In the genomic region with DNA sequence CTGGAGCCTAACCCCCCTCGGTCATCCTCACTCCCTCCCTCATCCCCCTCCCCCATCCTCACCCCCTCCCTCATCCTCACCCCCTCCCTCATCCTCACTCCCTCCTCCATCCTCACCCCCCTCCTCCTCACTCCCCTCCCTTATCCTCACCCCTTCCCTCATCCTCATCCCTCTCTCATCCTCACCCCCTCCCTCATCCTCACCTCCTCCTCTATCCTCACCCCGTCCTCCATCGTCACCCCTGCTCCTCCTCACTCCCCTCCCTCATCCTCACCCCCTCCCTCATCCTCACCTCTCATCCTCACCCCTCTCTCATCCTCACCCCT, we compare ENCODE assay signal across 15 cellular contexts. TPM values are rescaled to one million over a fixed set of nuclear protein-coding genes. Genes with fewer than 3 reads are reported as not detected.
A peak's percentile ranks its signal among the peaks of the same experiment; 100 is the strongest.
DNase-seq lines count a peak whose midpoint lies in the region; ATAC-seq and TF ChIP-seq lines count a peak whose summit lies in the region.
"Had no signal": no experiment of that assay in that cellular context is flagged by ENCODE, and none has a peak within 500 bp of the region (broad histone marks: within the 10 kb centered on the region; RNA-seq: fewer than 3 reads in every experiment).

No MANE protein-coding gene starts in this region.

- H3K9me3 Mint-ChIP-seq in CD14-positive monocyte (peaks cover 0 to 2% (median 0%) of the 10 kb centered on the region in 7 donors), Calu3 (ENCODE audit: low read depth, unreplicated experiment) (no peaks in the 10 kb centered on the region)
- no peaks in the 10 kb centered on the region for H3K9me3 Mint-ChIP-seq in dendritic cell treated with granulocyte-macrophage colony-stimulating factor and Interleukin-4, amounts not matched to agents 40 ng/mL and 50 ng/mL, for 4 days
- H3K9me3 Mint-ChIP-seq: CD8-positive, alpha-beta memory T cell had no signal

- intact Hi-C loops in CD14-positive monocyte (cut with micrococcal nuclease) (loop anchor here (1.0 to 5.0 kb wide), 2 partner anchors 8 to 36 kb away; no protein-coding TSS in a partner anchor), Calu3 (cut with micrococcal nuclease; ENCODE audit: unreplicated experiment) (no loop called here), vagina (cut with DNase I) (no loop called here)
- intact Hi-C loops in dendritic cell treated with granulocyte-macrophage colony-stimulating factor and Interleukin-4, amounts not matched to agents 40 ng/mL and 50 ng/mL, for 4 days (cut with micrococcal nuclease): no loop called here

- H3K4me1 Mint-ChIP-seq in CD14-positive monocyte (peaks cover 25% of the 10 kb centered on the region), Calu3 (ENCODE audit: low read depth, unreplicated experiment) (peaks cover 36% of the 10 kb centered on the region)
- H3K4me1 Mint-ChIP-seq in dendritic cell treated with granulocyte-macrophage colony-stimulating factor and Interleukin-4, amounts not matched to agents 40 ng/mL and 50 ng/mL, for 4 days (ENCODE audit: low read depth): peaks cover 60% of the 10 kb centered on the region

- CTCF ChIA-PET in Calu3 (lab: Charles Lee): no interaction called here

- H3K9me3 ChIP-seq in vagina: no peaks in the 10 kb centered on the region
- H3K9me3 ChIP-seq: A549, Caco-2, HAP-1 had no signal

- no peak overlapping the region for H3K27ac Mint-ChIP-seq in CD14-positive monocyte
- H3K27ac Mint-ChIP-seq in Calu3 (ENCODE audit: unreplicated experiment): peak overlapping the region; percentile 88
- peak overlapping the region; percentile 78 for H3K27ac Mint-ChIP-seq in dendritic cell treated with granulocyte-macrophage colony-stimulating factor and Interleukin-4, amounts not matched to agents 40 ng/mL and 50 ng/mL, for 4 days

- TF ChIP-seq CTCF in CD14-positive monocyte (IDR thresholded peaks at IDR 0.05) (no peak), Calu3 (IDR thresholded peaks at IDR 0.05; ENCODE audit: unreplicated experiment) (no peak), omental fat pad (IDR thresholded peaks at IDR 0.05) (no peak), vagina (IDR thresholded peaks at IDR 0.05) (no peak)

- H3K36me3 Mint-ChIP-seq in CD14-positive monocyte: peaks cover 0 to 4% of the 10 kb centered on the region in 2 donors
- peaks cover 18% of the 10 kb centered on the region for H3K36me3 Mint-ChIP-seq in Calu3 (ENCODE audit: insufficient read depth, unreplicated experiment)
- peaks cover 10% of the 10 kb centered on the region for H3K36me3 Mint-ChIP-seq in dendritic cell treated with granulocyte-macrophage colony-stimulating factor and Interleukin-4, amounts not matched to agents 40 ng/mL and 50 ng/mL, for 4 days (ENCODE audit: low read depth)
- H3K36me3 Mint-ChIP-seq: CD8-positive, alpha-beta memory T cell had no signal

- BruUV-seq in Calu3 (replicated peaks; lab: Mats Ljungman, UMichigan): no TSS peak

- no peak overlapping the region for H3K4me3 ChIP-seq in vagina
- H3K4me3 ChIP-seq: A549, HAP-1 had no signal

- no peak overlapping the region for H3K27ac ChIP-seq in vagina

- ATAC-seq in omental fat pad (ENCODE audit: low FRiP score): no peak

- DNase-seq in CD14-positive monocyte (ENCODE audit: low spot score) (peak; percentile 18), Calu3 (no peak), omental fat pad (ENCODE audit: low spot score) (peak; percentile 7), NCI-H187 (lab: John Stamatoyannopoulos, UW) (no peak), vagina (ENCODE audit: extremely low spot score in 2 of 2) (no peak), midbrain (lab: John Stamatoyannopoulos, UW) (no peak)
- DNase-seq: Caco-2, DMS53 had no signal

- H3K27me3 ChIP-seq in vagina: no peaks in the 10 kb centered on the region

- peaks cover 11% of the 10 kb centered on the region for H3K4me1 ChIP-seq in vagina
- H3K4me1 ChIP-seq: A549, Caco-2, HAP-1 had no signal

- H3K36me3 ChIP-seq in vagina: no peaks in the 10 kb centered on the region
- H3K36me3 ChIP-seq: HAP-1 had no signal

- H3K27me3 Mint-ChIP-seq in CD14-positive monocyte (ENCODE audit: low read depth in 3 of 3) (peaks cover 33 to 61% (median 50%) of the 10 kb centered on the region in 3 donors), Calu3 (ENCODE audit: unreplicated experiment) (no peaks in the 10 kb centered on the region)
- peaks cover 57% of the 10 kb centered on the region for H3K27me3 Mint-ChIP-seq in dendritic cell treated with granulocyte-macrophage colony-stimulating factor and Interleukin-4, amounts not matched to agents 40 ng/mL and 50 ng/mL, for 4 days

- no peak for TF ChIP-seq POLR2A in vagina (IDR thresholded peaks at IDR 0.05)

- no peak overlapping the region for H3K4me3 Mint-ChIP-seq in CD14-positive monocyte
- peak overlapping the region; percentile 71 for H3K4me3 Mint-ChIP-seq in Calu3 (ENCODE audit: low read depth, unreplicated experiment)
- H3K4me3 Mint-ChIP-seq in dendritic cell treated with granulocyte-macrophage colony-stimulating factor and Interleukin-4, amounts not matched to agents 40 ng/mL and 50 ng/mL, for 4 days: peak overlapping the region; percentile 83

RNA-seq across cellular contexts. Expression of a gene that starts 0.6 kb away (rescaled TPM):
- polyA plus RNA-seq in CD14-positive monocyte: not detected
- 7.9 and 13.2 TPM in 2 replicates for total RNA-seq in Calu3 (2022)
- total RNA-seq in omental fat pad: not detected
- not detected for total RNA-seq in vagina
- total RNA-seq: Caco-2, H1 had no signal
- polyA plus RNA-seq: AG04450; BJ; CD8-positive, alpha-beta memory T cell had no signal

RNA-seq across cellular contexts. Expression of a gene that starts 9.7 kb away (rescaled TPM):
- 100 to 1,000 TPM; 363 to 405 TPM for polyA plus RNA-seq in CD14-positive monocyte
- 269 TPM in 2 replicates for total RNA-seq in Calu3 (2022)
- total RNA-seq in omental fat pad: 100 to 1,000 TPM; 181 to 341 (median 323) TPM
- total RNA-seq in vagina: 530 TPM

RNA-seq across cellular contexts. Expression of a gene that starts 11.5 kb away (rescaled TPM):
- polyA plus RNA-seq in CD14-positive monocyte: not detected
- total RNA-seq in Calu3 (2022): not detected in 2 replicates
- total RNA-seq in omental fat pad: not detected
- not detected for total RNA-seq in vagina
- total RNA-seq: Caco-2; CD8-positive, alpha-beta memory T cell; H1 had no signal
- polyA plus RNA-seq: A549; AG04450; BJ; CD8-positive, alpha-beta memory T cell; H1 had no signal

RNA-seq across cellular contexts. Expression of a gene that starts 30.2 kb away (rescaled TPM):
- polyA plus RNA-seq in CD14-positive monocyte: 1 to 10 TPM; 2.1 to 3.1 TPM
- not detected in 2 replicates for total RNA-seq in Calu3 (2022)
- total RNA-seq in omental fat pad: 1 to 10 TPM in 1 of 4 donors, under 1 TPM in 1, not detected in 2; 0.65 to 1.0 TPM
- not detected for total RNA-seq in vagina
- total RNA-seq: Caco-2 had no signal

RNA-seq across cellular contexts. Expression of a gene that starts 34.4 kb away (rescaled TPM):
- 10 to 100 TPM; 19.0 to 31.8 TPM for polyA plus RNA-seq in CD14-positive monocyte
- total RNA-seq in Calu3 (2022) (870 and 905 TPM in 2 replicates), omental fat pad (100 to 1,000 TPM; 230 to 465 (median 368) TPM), vagina (534 TPM)

Comparison
In these comparisons a context has a peak if more than half of its experiments do, and no peak if none do; other contexts are left out.
1. DNase-seq: peak in CD14-positive monocyte (single experiment) and omental fat pad (single experiment); none in Calu3 (single experiment), NCI-H187 (0 of 2), vagina (0 of 2) and midbrain (single experiment).
2. H3K27ac Mint-ChIP-seq: peak in Calu3 (single experiment) and dendritic cell treated with granulocyte-macrophage colony-stimulating factor and Interleukin-4, amounts not matched to agents 40 ng/mL and 50 ng/mL, for 4 days (single experiment); none in CD14-positive monocyte (0 of 7).
3. H3K4me3 Mint-ChIP-seq: peak in Calu3 (single experiment) and dendritic cell treated with granulocyte-macrophage colony-stimulating factor and Interleukin-4, amounts not matched to agents 40 ng/mL and 50 ng/mL, for 4 days (single experiment); none in CD14-positive monocyte (0 of 2).
4. intact Hi-C loops: an anchor here in CD14-positive monocyte (1.0 to 5.0 kb wide); none called in Calu3, dendritic cell treated with granulocyte-macrophage colony-stimulating factor and Interleukin-4, amounts not matched to agents 40 ng/mL and 50 ng/mL, for 4 days and vagina.